Comparison of ENCODE assay signal across 10 cellular contexts in genomic region chr2:85744771-85745601, GRCh38. TPM values are rescaled to one million over a fixed set of nuclear protein-coding genes. Genes with fewer than 3 reads are reported as not detected.
DNase-seq lines count a peak whose midpoint lies in the region; ATAC-seq and TF ChIP-seq lines count a peak whose summit lies in the region.
"Had no signal": no experiment of that assay in that cellular context is flagged by ENCODE, and none has a peak within 500 bp of the region (broad histone marks: within the 10 kb centered on the region; RNA-seq: fewer than 3 reads in every experiment).

No MANE protein-coding gene starts in this region.

- ATAC-seq in HG03432 (IDR thresholded peaks at IDR 0.05; ENCODE audit: unreplicated experiment) (no peak), GM18867 (IDR thresholded peaks at IDR 0.05; ENCODE audit: unreplicated experiment) (no peak)
- ATAC-seq: HCT116, mucosa of descending colon had no signal

- H3K27me3 ChIP-seq in subcutaneous abdominal adipose tissue (ENCODE audit: control insufficient read depth in 5 of 5, insufficient read depth in 4 of 5, low read length in 5 of 5), result no peaks in the 10 kb centered on the region
- H3K27me3 ChIP-seq in HAP-1 (ENCODE audit: low read depth), result peaks cover 36% of the 10 kb centered on the region

- H3K27me3 Mint-ChIP-seq in HFFc6 (ENCODE audit: insufficient read depth), result peaks cover 6% of the 10 kb centered on the region

- no peaks in the 10 kb centered on the region for H3K9me3 Mint-ChIP-seq in HFFc6

- peaks cover 7% of the 10 kb centered on the region; the same call in 1 of the 2 replicates for H3K36me3 Mint-ChIP-seq in HFFc6 (ENCODE audit: low read depth)

- H3K36me3 ChIP-seq in subcutaneous abdominal adipose tissue (ENCODE audit: control insufficient read depth in 5 of 5, insufficient read depth in 5 of 5, low read length in 5 of 5) (no peaks in the 10 kb centered on the region), HAP-1 (replicated peaks) (no peaks in the 10 kb centered on the region)

- DNase-seq in HFFc6 (peak; percentile 39), brain pericyte (ENCODE audit: low read depth, low spot score) (peak; percentile 60), left kidney (ENCODE audit: low read depth, low spot score) (peak; percentile 44), AML-193 (lab: John Stamatoyannopoulos, UW) (no peak), HAP-1 (ENCODE audit: low spot score in 2 of 2) (no peak)

- peak overlapping the region; percentile 87 for H3K27ac ChIP-seq in subcutaneous abdominal adipose tissue (ENCODE audit: low read depth, low read length)

- H3K4me3 ChIP-seq in subcutaneous abdominal adipose tissue (ENCODE audit: low read depth in 1 of 5, low read length in 5 of 5), result peak overlapping the region in 3 of 5 donors; percentile 11 to 19 (median 13)
- no peak overlapping the region for H3K4me3 ChIP-seq in HAP-1
- H3K4me3 ChIP-seq: mucosa of descending colon had no signal

- peak overlapping the region; percentile 98 for H3K27ac Mint-ChIP-seq in HFFc6

- in situ Hi-C loops in HAP-1 (cut with MboI; ENCODE audit: low sequenced_read_pairs), result no loop called here

- H3K9me3 ChIP-seq in subcutaneous abdominal adipose tissue (ENCODE audit: control insufficient read depth in 5 of 5, low read length in 5 of 5) (no peaks in the 10 kb centered on the region), HAP-1 (no peaks in the 10 kb centered on the region)
- H3K9me3 ChIP-seq: mucosa of descending colon had no signal

- H3K9ac ChIP-seq in subcutaneous abdominal adipose tissue (ENCODE audit: low read length in 5 of 5), result peak overlapping the region in 2 of 5 donors; percentile 21 to 28

- peaks cover 85% of the 10 kb centered on the region for H3K4me1 Mint-ChIP-seq in HFFc6 (ENCODE audit: low read depth)

- TF ChIP-seq CTCF in HFFc6 (IDR thresholded peaks at IDR 0.05), result peak; percentile 30

- peaks cover 53 to 87% (median 86%) of the 10 kb centered on the region in 5 donors for H3K4me1 ChIP-seq in subcutaneous abdominal adipose tissue (ENCODE audit: control insufficient read depth in 5 of 5, insufficient read depth in 5 of 5, low read length in 5 of 5)
- H3K4me1 ChIP-seq in HAP-1, result no peaks in the 10 kb centered on the region

- H3K4me3 Mint-ChIP-seq in HFFc6, result peak overlapping the region; percentile 84

RNA-seq across cellular contexts. Expression of gene ATOH8, which starts 8.8 kb away (rescaled TPM):
- 10 to 100 TPM; 34.4 to 53.0 (median 45.5) TPM for total RNA-seq in HFFc6 (2021; fragmentation: NEBNext Ultra II Directional; extraction: Animal tissue kit (Norgen Biotek cat#: 25700))

RNA-seq across cellular contexts. Expression of gene GNLY, which starts 50.8 kb away (rescaled TPM):
- not detected for total RNA-seq in HFFc6 (2021; fragmentation: NEBNext Ultra II Directional; extraction: Animal tissue kit (Norgen Biotek cat#: 25700))

Comparison
In these comparisons a context has a peak if more than half of its experiments do, and no peak if none do; other contexts are left out.
1. DNase-seq: peak in HFFc6 (single experiment), brain pericyte (single experiment) and left kidney (single experiment); none in AML-193 (0 of 2) and HAP-1 (0 of 2).